21 cellular contexts compared by ENCODE assay signal in the genomic region with DNA sequence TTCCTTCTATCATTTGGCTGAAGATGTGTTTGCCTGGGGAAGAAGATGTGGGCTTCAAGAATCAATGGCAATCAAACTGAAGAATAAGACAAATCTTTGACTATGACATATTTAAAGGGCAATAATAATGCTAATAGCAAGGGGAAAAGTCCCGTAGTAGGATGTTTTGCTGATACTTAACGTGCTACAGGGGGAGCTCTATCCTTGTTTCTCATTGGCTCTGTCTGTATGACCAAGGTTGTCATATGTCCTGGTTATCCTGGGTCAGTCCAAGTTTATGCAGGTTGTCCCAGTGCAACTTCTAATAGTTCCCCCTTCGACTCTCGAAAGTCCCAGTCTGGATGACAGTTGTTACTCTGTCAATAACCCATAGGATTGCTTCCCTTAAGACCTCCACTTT.
"Had no signal": no experiment of that assay in that cellular context is flagged by ENCODE, and none has a peak within 500 bp of the region (broad histone marks: within the 10 kb centered on the region; RNA-seq: fewer than 3 reads in every experiment).

No MANE protein-coding gene starts in this region.

- H3K9me3 Mint-ChIP-seq: activated CD4-positive, alpha-beta memory T cell treated with anti-CD3 and anti-CD28 coated beads for 36 hours; natural killer cell treated with Interleukin-12 subunit alpha and Interleukin-12 subunit beta and Interleukin-15 and Interleukin-18, amount 100 ng/mL, for 72 hours had no signal

- H3K27me3 Mint-ChIP-seq: memory B cell had no signal

- H3K4me1 Mint-ChIP-seq: memory B cell had no signal

- ATAC-seq: natural killer cell treated with Interleukin-12 subunit alpha and Interleukin-12 subunit beta and Interleukin-15 and Interleukin-18, amount 100 ng/mL, for 72 hours; stimulated activated naive CD8-positive, alpha-beta T cell treated with anti-CD3 and anti-CD28 coated beads, Interleukin-15, Interleukin-2, amounts not matched to agents 100 U/mL and 50 U/mL, for 24 hours had no signal

- H3K27ac Mint-ChIP-seq: activated CD4-positive, alpha-beta memory T cell treated with anti-CD3 and anti-CD28 coated beads for 36 hours; dendritic cell treated with granulocyte-macrophage colony-stimulating factor and Interleukin-4, amounts not matched to agents 40 ng/mL and 50 ng/mL, for 4 days; memory B cell; natural killer cell treated with Interleukin-12 subunit alpha and Interleukin-12 subunit beta and Interleukin-15 and Interleukin-18, amount 100 ng/mL, for 72 hours; T-helper 1 cell treated with Interleukin-12 subunit alpha and Interleukin-12 subunit beta and Interleukin-4 antibody, amounts not matched to agents 30 μg/mL and 1 μg/mL, for 36 hours had no signal

- H3K4me3 ChIP-seq: body of pancreas, gastrocnemius medialis, pancreas, psoas muscle, right atrium auricular region, upper lobe of left lung had no signal

- H3K36me3 Mint-ChIP-seq: activated CD4-positive, alpha-beta memory T cell treated with anti-CD3 and anti-CD28 coated beads for 36 hours; natural killer cell treated with Interleukin-12 subunit alpha and Interleukin-12 subunit beta and Interleukin-15 and Interleukin-18, amount 100 ng/mL, for 72 hours had no signal

- DNase-seq: activated CD4-positive, alpha-beta memory T cell treated with anti-CD3 and anti-CD28 coated beads for 36 hours; activated CD4-positive, alpha-beta T cell treated with anti-CD3 and anti-CD28 coated beads for 48 hours; activated naive CD4-positive, alpha-beta T cell treated with Interleukin-2 at 50 U/mL for 16 hours; activated T-cell treated with anti-CD3 and anti-CD28 coated beads, Interleukin-2, amount 50 U/mL, for 48 hours; amygdala; body of pancreas; effector CD4-positive, alpha-beta T cell; gastrocnemius medialis; head of caudate nucleus; hypothalamus; psoas muscle; stimulated activated CD4-positive, alpha-beta T cell treated with anti-CD3 and anti-CD28 coated beads, Interleukin-12 subunit alpha, Interleukin-12 subunit beta, amount 100 ng/mL, for 4 hours; stimulated activated CD4-positive, alpha-beta T cell treated with anti-CD3 and anti-CD28 coated beads, Interleukin-4, amount 100 ng/mL, for 4 hours; stimulated activated naive CD8-positive, alpha-beta T cell treated with anti-CD3 and anti-CD28 coated beads, Interleukin-15, Interleukin-2, amounts not matched to agents 100 U/mL and 50 U/mL, for 24 hours; upper lobe of left lung had no signal

- H3K27ac ChIP-seq: gastrocnemius medialis, psoas muscle, right atrium auricular region, upper lobe of left lung had no signal

- H3K27me3 ChIP-seq: body of pancreas, gastrocnemius medialis, pancreas, right atrium auricular region, upper lobe of left lung had no signal

- H3K36me3 ChIP-seq: gastrocnemius medialis, pancreas, right atrium auricular region, upper lobe of left lung had no signal

- H3K4me3 Mint-ChIP-seq: activated CD4-positive, alpha-beta memory T cell treated with anti-CD3 and anti-CD28 coated beads for 36 hours; dendritic cell treated with granulocyte-macrophage colony-stimulating factor and Interleukin-4, amounts not matched to agents 40 ng/mL and 50 ng/mL, for 4 days; memory B cell; natural killer cell treated with Interleukin-12 subunit alpha and Interleukin-12 subunit beta and Interleukin-15 and Interleukin-18, amount 100 ng/mL, for 72 hours; T-helper 1 cell treated with Interleukin-12 subunit alpha and Interleukin-12 subunit beta and Interleukin-4 antibody, amounts not matched to agents 30 μg/mL and 1 μg/mL, for 36 hours had no signal

- H3K4me1 ChIP-seq: body of pancreas, pancreas, psoas muscle, right atrium auricular region, upper lobe of left lung had no signal

- H3K9me3 ChIP-seq: body of pancreas, gastrocnemius medialis, pancreas, psoas muscle, right atrium auricular region had no signal
